In the genomic region with DNA sequence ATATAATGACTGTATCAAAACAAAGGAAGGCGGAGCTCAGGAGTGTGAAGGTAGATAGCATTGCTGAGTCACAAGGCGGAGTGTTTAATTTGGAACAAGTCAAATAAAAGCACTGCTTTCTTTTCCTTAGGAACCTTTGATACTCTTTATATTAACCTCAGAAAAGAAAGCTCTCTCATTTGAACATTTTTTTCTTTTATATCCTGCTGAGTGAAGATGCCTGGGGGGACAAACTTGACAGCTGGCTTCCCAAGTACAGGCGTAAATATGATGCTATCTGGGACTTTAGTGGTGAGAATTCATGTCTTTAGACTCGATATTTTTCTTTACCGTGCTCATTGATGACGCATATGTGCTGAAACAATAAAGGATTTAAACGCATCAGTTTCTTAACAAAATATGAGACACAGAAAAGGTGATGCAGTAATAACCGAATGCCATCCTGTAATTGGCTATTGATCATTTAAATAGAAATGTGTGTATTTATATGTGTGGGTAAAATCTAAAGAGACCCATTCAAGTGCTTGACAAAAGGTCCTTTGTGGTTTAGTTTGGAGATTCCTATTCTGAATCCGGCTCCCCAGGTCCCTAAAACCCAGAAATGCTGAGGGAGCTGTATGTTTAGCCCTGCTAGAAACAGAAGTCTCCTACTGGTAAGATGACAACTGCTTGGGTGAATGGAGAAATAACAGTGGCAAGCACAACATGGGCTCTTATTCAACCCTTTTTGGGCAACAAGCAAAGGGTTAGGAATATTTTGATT, we compare ENCODE assay signal across 2 cellular contexts.
TF ChIP-seq lines count a peak whose summit lies in the region.

No MANE protein-coding gene starts in this region.

TF ChIP-seq in HCT116, 20 proteins besides CTCF, POLR2A, EP300 and RAD21:
- TF ChIP-seq FOSL1 (IDR thresholded peaks at IDR 0.05; ENCODE audit: low read depth) (peak; percentile 11; the same call in 1 of the 2 replicates), CBX3 (IDR thresholded peaks at IDR 0.05; ENCODE audit: low read depth) (no peak)

TF ChIP-seq in endothelial cell of umbilical vein, 7 proteins besides CTCF, POLR2A, EP300 and RAD21:
- TF ChIP-seq, protein P1, sequence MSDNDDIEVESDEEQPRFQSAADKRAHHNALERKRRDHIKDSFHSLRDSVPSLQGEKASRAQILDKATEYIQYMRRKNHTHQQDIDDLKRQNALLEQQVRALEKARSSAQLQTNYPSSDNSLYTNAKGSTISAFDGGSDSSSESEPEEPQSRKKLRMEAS (IDR thresholded peaks at IDR 0.05; ENCODE audit: insufficient read depth, insufficient read length) = no peak
- TF ChIP-seq JUN (IDR thresholded peaks at IDR 0.05; ENCODE audit: borderline replicate concordance, insufficient read depth, insufficient read length, low read depth) (no peak), FOS (IDR thresholded peaks at IDR 0.05; ENCODE audit: borderline replicate concordance, insufficient read depth, low read length) (peak; percentile 31), MYC (IDR thresholded peaks at IDR 0.05; ENCODE audit: low read depth, low read length) (no peak), GATA2 (IDR thresholded peaks at IDR 0.05; ENCODE audit: insufficient read depth, insufficient read length, low read depth, low read length) (no peak)
